In the genomic region with DNA sequence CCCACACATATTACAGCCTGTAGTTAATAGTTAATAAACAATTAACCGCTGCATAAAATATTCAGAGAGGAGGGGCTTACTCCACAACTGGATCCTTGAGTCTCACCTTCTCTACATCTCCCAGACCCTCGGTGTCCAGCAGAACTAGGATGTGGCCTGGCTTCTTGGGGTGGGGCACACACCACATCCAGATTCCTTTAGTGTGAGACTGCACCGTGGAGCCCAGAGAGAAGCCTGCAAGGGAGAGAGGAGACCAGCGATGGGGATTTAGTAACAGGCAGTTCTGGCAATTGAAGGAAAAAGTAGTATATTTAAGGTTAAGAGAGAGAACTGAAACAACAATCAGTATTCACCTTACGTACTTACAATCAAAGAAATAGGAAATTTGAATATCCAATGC, we compare ENCODE assay signal across 13 cellular contexts. TPM values are rescaled to one million over a fixed set of nuclear protein-coding genes. Genes with fewer than 3 reads are reported as not detected.
"Had no signal": no experiment of that assay in that cellular context is flagged by ENCODE, and none has a peak within 500 bp of the region (broad histone marks: within the 10 kb centered on the region; RNA-seq: fewer than 3 reads in every experiment).

No MANE protein-coding gene starts in this region.

- H3K9me3 Mint-ChIP-seq: memory B cell, neural crest cell had no signal

- H3K27me3 Mint-ChIP-seq: memory B cell had no signal

- H3K9ac ChIP-seq: SK-N-SH had no signal

- H3K27ac Mint-ChIP-seq: memory B cell had no signal

- H3K4me1 ChIP-seq: colonic mucosa, foreskin keratinocyte had no signal

- H3K4me2 ChIP-seq: SK-N-SH had no signal

- DNase-seq: activated CD4-positive, CD25-positive, alpha-beta regulatory T cell treated with anti-CD3 and anti-CD28 coated beads, Interleukin-2, amount 50 U/mL, for 72 hours; caudate nucleus; colonic mucosa; foreskin keratinocyte; head of caudate nucleus; islet precursor cell; left ventricle myocardium inferior; sigmoid colon; SK-N-SH; stimulated activated CD4-positive, alpha-beta T cell treated with anti-CD3 and anti-CD28 coated beads, Interleukin-12 subunit alpha, Interleukin-12 subunit beta, amount 100 ng/mL, for 4 hours; stimulated activated naive CD4-positive, alpha-beta T cell treated with Interleukin-2 at 50 U/mL for 16 hours had no signal

- H3K9me3 ChIP-seq: colonic mucosa, left ventricle myocardium inferior, sigmoid colon, SK-N-SH had no signal

- ATAC-seq: foreskin keratinocyte had no signal

- H3K4me3 Mint-ChIP-seq: memory B cell, neural crest cell had no signal

- H3K4me3 ChIP-seq: colonic mucosa, left ventricle myocardium inferior, sigmoid colon had no signal

- H3K27ac ChIP-seq: colonic mucosa, foreskin keratinocyte, left ventricle myocardium inferior, sigmoid colon had no signal

- H3K27me3 ChIP-seq: colonic mucosa, foreskin keratinocyte, sigmoid colon had no signal

RNA-seq across cellular contexts. Expression of gene GBP1, which starts 4.9 kb away (rescaled TPM):
- total RNA-seq: neural crest cell had no signal

RNA-seq across cellular contexts. Expression of gene GBP3, which starts 37.4 kb away (rescaled TPM):
- total RNA-seq: neural crest cell had no signal
